ENCODE assay signal across 1 cellular context in the genomic region with DNA sequence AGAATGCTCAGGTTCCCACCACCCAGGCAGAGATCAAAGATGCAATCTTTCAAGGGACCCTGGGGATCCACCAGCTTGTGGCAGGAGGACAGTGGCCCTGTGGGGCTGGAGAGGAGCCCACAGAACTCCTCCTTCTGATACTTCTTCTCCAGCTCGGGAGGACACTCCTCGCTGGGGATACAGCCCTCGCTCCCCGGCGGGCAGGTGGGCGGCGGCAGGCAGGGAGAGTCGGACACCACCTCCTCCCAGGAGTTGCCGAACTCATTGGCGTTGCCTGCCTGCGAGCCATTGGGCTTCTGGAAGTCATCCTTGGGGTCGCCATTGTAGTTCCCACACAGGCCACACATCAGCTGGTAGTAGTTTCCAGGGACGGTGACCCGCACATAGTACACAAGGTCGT. TPM values are rescaled to one million over a fixed set of nuclear protein-coding genes. Genes with fewer than 3 reads are reported as not detected.
"Had no signal": no experiment of that assay in that cellular context is flagged by ENCODE, and none has a peak within 500 bp of the region (broad histone marks: within the 10 kb centered on the region; RNA-seq: fewer than 3 reads in every experiment).

No MANE protein-coding gene starts in this region.

RNA-seq across cellular contexts. Expression of a gene that starts 32.1 kb away (rescaled TPM):
- total RNA-seq: GM23248 had no signal
- polyA plus RNA-seq: GM23248 had no signal
